In genomic region chr2:218387369-218388194, GRCh38 we compare ENCODE assay signal across 8 cellular contexts. TPM values are rescaled to one million over a fixed set of nuclear protein-coding genes. Genes with fewer than 3 reads are reported as not detected.
DNase-seq lines count a peak whose midpoint lies in the region; TF ChIP-seq lines count a peak whose summit lies in the region.

No MANE protein-coding gene starts in this region.

- TF ChIP-seq RAD21 in SK-N-SH (IDR thresholded peaks at IDR 0.05; ENCODE audit: low read length), result no peak

- H3K79me2 ChIP-seq in SK-N-SH (ENCODE audit: insufficient read depth), result no peaks in the 10 kb centered on the region

- no peak for TF ChIP-seq EP300 in SK-N-SH (IDR thresholded peaks at IDR 0.05; ENCODE audit: borderline replicate concordance in 1 of 2, low read depth in 1 of 2, low read length in 1 of 2)

- no peaks in the 10 kb centered on the region; a peak in 2 of 4 replicates for H3K4me1 ChIP-seq in SK-N-SH (ENCODE audit: control insufficient read depth in 1 of 2, insufficient read depth in 2 of 2, low read depth in 1 of 2, low read length in 1 of 2)
- H3K4me1 ChIP-seq in neuronal stem cell (ENCODE audit: control insufficient read depth in 2 of 2, insufficient read depth in 1 of 2, low read depth in 1 of 2, low read length in 2 of 2), result peaks cover 0 to 1% of the 10 kb centered on the region in 2 donors

- CTCF ChIA-PET in SK-N-SH (lab: Yijun Ruan, JAX), result interaction anchor here (1.4 kb wide), 1 partner anchor 86 kb away, joined by 4 read pairs; no protein-coding TSS in a partner anchor

- no peaks in the 10 kb centered on the region for H3K36me3 ChIP-seq in SK-N-SH (replicated peaks in 1 of 2; ENCODE audit: control insufficient read depth in 1 of 2, insufficient read depth in 2 of 2, low read length in 1 of 2)
- no peaks in the 10 kb centered on the region for H3K36me3 ChIP-seq in neuronal stem cell (replicated peaks in 1 of 2; ENCODE audit: control insufficient read depth in 2 of 2, insufficient read depth in 2 of 2, low read length in 2 of 2)

- no peaks in the 10 kb centered on the region for H3K27me3 ChIP-seq in SK-N-SH (ENCODE audit: insufficient read depth)
- H3K27me3 ChIP-seq in neuronal stem cell (ENCODE audit: control insufficient read depth in 3 of 3, insufficient read depth in 3 of 3, low read depth in 1 of 3, low read length in 3 of 3), result peaks cover 0 to 43% (median 13%) of the 10 kb centered on the region in 3 experiments

- peak overlapping the region; percentile 98 for H2BK12ac ChIP-seq in neuronal stem cell (ENCODE audit: low read length)

- DNase-seq in stimulated activated CD4-positive, alpha-beta T cell treated with anti-CD3 and anti-CD28 coated beads, Interleukin-15, amount 100 ng/mL, for 24 hours, result peak; percentile 37
- DNase-seq in stimulated activated CD4-positive, alpha-beta T cell treated with anti-CD3 and anti-CD28 coated beads, Interleukin-2, amount 100 ng/mL, for 48 hours, result no peak
- DNase-seq in SK-N-SH (peak; percentile 62), fibroblast of pulmonary artery (ENCODE audit: low read depth) (peak; percentile 86), neuronal stem cell (ENCODE audit: low spot score) (no peak), cerebellar nuclear complex (lab: John Stamatoyannopoulos, UW) (no peak), SIG-M5 (lab: John Stamatoyannopoulos, UW) (no peak)
- no peak for DNase-seq in activated CD4-positive, alpha-beta T cell treated with anti-CD3 and anti-CD28 coated beads for 48 hours

- H3K79me1 ChIP-seq in neuronal stem cell (ENCODE audit: low read depth, low read length), result no peaks in the 10 kb centered on the region

- H2AFZ ChIP-seq in SK-N-SH (ENCODE audit: low read depth) (no peak overlapping the region), neuronal stem cell (ENCODE audit: low read length) (peak overlapping the region; percentile 54)

- H2BK15ac ChIP-seq in neuronal stem cell (ENCODE audit: low read length), result no peak overlapping the region

- POLR2A ChIA-PET in SK-N-SH (lab: Yijun Ruan, JAX), result no interaction called here

- no peak overlapping the region for H2BK120ac ChIP-seq in neuronal stem cell (ENCODE audit: low read depth, low read length)

- no peak overlapping the region for H3K14ac ChIP-seq in neuronal stem cell (ENCODE audit: low read length)

- H4K8ac ChIP-seq in neuronal stem cell (ENCODE audit: low read depth, low read length), result peak overlapping the region; percentile 100

- H3K18ac ChIP-seq in neuronal stem cell (ENCODE audit: low read length), result peak overlapping the region; percentile 97

- H4K20me1 ChIP-seq in SK-N-SH (ENCODE audit: insufficient read depth), result no peaks in the 10 kb centered on the region

- 55% methylated on average over 27 of the region's 38 CpGs for WGBS in SK-N-SH (ENCODE audit: low lambda C conversion rate)
- WGBS in neuronal stem cell (ENCODE audit: extremely low coverage in 2 of 2, insufficient read length in 2 of 2, insufficient replicate concordance in 1 of 2), 2 donors, result no CpG with 5 or more reads among the region's 38 CpGs

- H3K9me2 ChIP-seq in SK-N-SH, result no peaks in the 10 kb centered on the region

- no peak for TF ChIP-seq CTCF in SK-N-SH (IDR thresholded peaks at IDR 0.05)
- no peak for TF ChIP-seq CTCF in fibroblast of pulmonary artery (IDR thresholded peaks at IDR 0.05; ENCODE audit: low read length, missing control alignments)

- no peaks in the 10 kb centered on the region for H3K9me3 ChIP-seq in SK-N-SH
- H3K9me3 ChIP-seq in neuronal stem cell (replicated peaks in 1 of 2; ENCODE audit: control insufficient read depth in 2 of 2, insufficient read depth in 1 of 2, low read depth in 1 of 2, low read length in 2 of 2), result no peaks in the 10 kb centered on the region

- H3K9ac ChIP-seq in SK-N-SH (no peak overlapping the region), neuronal stem cell (ENCODE audit: low read depth, low read length, poor library complexity) (peak overlapping the region; percentile 77)

- H2AK5ac ChIP-seq in neuronal stem cell (ENCODE audit: low read depth, low read length), result no peak overlapping the region

- no peak overlapping the region for H2BK5ac ChIP-seq in neuronal stem cell (ENCODE audit: low read length)

- no peak overlapping the region for H3K4me2 ChIP-seq in SK-N-SH
- H3K4me2 ChIP-seq in neuronal stem cell (ENCODE audit: insufficient read depth, low read length, poor library complexity, severe bottlenecking), result peak overlapping the region; percentile 73

- H3K4ac ChIP-seq in neuronal stem cell (ENCODE audit: low read length), result no peak overlapping the region

- H3K27ac ChIP-seq in SK-N-SH (ENCODE audit: low read depth in 2 of 2, low read length in 1 of 2) (no peak overlapping the region), neuronal stem cell (replicated peaks; ENCODE audit: low read length) (no peak overlapping the region)

- H4K91ac ChIP-seq in neuronal stem cell (ENCODE audit: low read depth, low read length, poor library complexity), result no peak overlapping the region

- no peak overlapping the region for H3K4me3 ChIP-seq in SK-N-SH (ENCODE audit: low read depth in 2 of 2, low read length in 1 of 2)
- H3K4me3 ChIP-seq in fibroblast of pulmonary artery (replicated peaks; ENCODE audit: low read depth, low read length), result peak overlapping the region; percentile 46
- H3K4me3 ChIP-seq in neuronal stem cell (ENCODE audit: low read length in 2 of 2), result peak overlapping the region in 1 of 2 donors; percentile 71

- no peaks in the 10 kb centered on the region for H3F3A ChIP-seq in SK-N-SH (replicated peaks; ENCODE audit: insufficient read depth)

- peak overlapping the region; percentile 85 for H3K23ac ChIP-seq in neuronal stem cell (ENCODE audit: low read depth, low read length, poor library complexity)

TF ChIP-seq in SK-N-SH, 30 proteins besides CTCF, POLR2A, EP300 and RAD21:
- TF ChIP-seq FOSL2 (IDR thresholded peaks at IDR 0.05; ENCODE audit: borderline replicate concordance, low read depth) (no peak), NFIC (IDR thresholded peaks at IDR 0.05; ENCODE audit: borderline replicate concordance) (no peak), NRF1 (IDR thresholded peaks at IDR 0.05; ENCODE audit: low read depth, low read length) (no peak), JUND (IDR thresholded peaks at IDR 0.05) (no peak), TAF1 (IDR thresholded peaks at IDR 0.05; ENCODE audit: borderline replicate concordance, low read depth, low read length) (no peak), ELF1 (IDR thresholded peaks at IDR 0.05) (no peak), SIN3A (IDR thresholded peaks at IDR 0.05; ENCODE audit: borderline replicate concordance, low read depth, low read length) (no peak), IRF3 (IDR thresholded peaks at IDR 0.05; ENCODE audit: low read depth, low read length) (no peak), MAX (IDR thresholded peaks at IDR 0.05; ENCODE audit: low read depth) (no peak), CHD2 (IDR thresholded peaks at IDR 0.05; ENCODE audit: low read length, partially characterized antibody) (no peak), RFX5 (IDR thresholded peaks at IDR 0.05; ENCODE audit: low read length) (no peak), USF1 (IDR thresholded peaks at IDR 0.05; ENCODE audit: borderline replicate concordance, low read depth) (no peak)

RNA-seq across cellular contexts. Expression of gene SLC11A1, which starts 5.5 kb away (rescaled TPM):
- polyA plus RNA-seq in SK-N-SH (2012; rRNA removed), result 0.26 and 0.31 TPM in 2 replicates
- 0.13 and 0.24 TPM in 2 replicates for polyA plus RNA-seq in SK-N-SH (2012; cell fraction: cytosol; rRNA removed)
- polyA plus RNA-seq in SK-N-SH (2012; cell fraction: nucleus; rRNA removed), result 0.25 and 0.56 TPM in 2 replicates
- 0.35 TPM for polyA plus RNA-seq in neuronal stem cell (2013, experiment 1 of 2)
- polyA plus RNA-seq in neuronal stem cell (2013, experiment 2 of 2), result 0.06 TPM

RNA-seq across cellular contexts. Expression of gene CTDSP1, which starts 12.1 kb away (rescaled TPM):
- 78.5 and 88.0 TPM in 2 replicates for polyA plus RNA-seq in SK-N-SH (2012; rRNA removed)
- 36.6 and 51.6 TPM in 2 replicates for polyA plus RNA-seq in SK-N-SH (2012; cell fraction: cytosol; rRNA removed)
- polyA plus RNA-seq in SK-N-SH (2012; cell fraction: nucleus; rRNA removed), result 82.0 and 102 TPM in 2 replicates
- polyA plus RNA-seq in neuronal stem cell (2013, experiment 1 of 2), result 39.9 TPM
- polyA plus RNA-seq in neuronal stem cell (2013, experiment 2 of 2), result 39.8 TPM

RNA-seq across cellular contexts. Expression of gene CATIP, which starts 30.9 kb away (rescaled TPM):
- polyA plus RNA-seq in SK-N-SH (2012; rRNA removed), result 0.18 and 0.26 TPM in 2 replicates
- 0.08 and 0.12 TPM in 2 replicates for polyA plus RNA-seq in SK-N-SH (2012; cell fraction: cytosol; rRNA removed)
- 0.64 and 0.94 TPM in 2 replicates for polyA plus RNA-seq in SK-N-SH (2012; cell fraction: nucleus; rRNA removed)
- polyA plus RNA-seq in neuronal stem cell (2013, experiment 1 of 2), result 0.66 TPM
- 0.80 TPM for polyA plus RNA-seq in neuronal stem cell (2013, experiment 2 of 2)

RNA-seq across cellular contexts. Expression of gene VIL1, which starts 31.3 kb away (rescaled TPM):
- under 0.01 and 0.02 TPM in 2 replicates for polyA plus RNA-seq in SK-N-SH (2012; rRNA removed)
- not detected in 2 replicates for polyA plus RNA-seq in SK-N-SH (2012; cell fraction: cytosol; rRNA removed)
- polyA plus RNA-seq in SK-N-SH (2012; cell fraction: nucleus; rRNA removed), result 0.05 and 0.10 TPM in 2 replicates
- 0.07 TPM for polyA plus RNA-seq in neuronal stem cell (2013, experiment 1 of 2)
- 0.08 TPM for polyA plus RNA-seq in neuronal stem cell (2013, experiment 2 of 2)

Comparison
In these comparisons a context has a peak if more than half of its experiments do, and no peak if none do; other contexts are left out.
1. DNase-seq: peak in stimulated activated CD4-positive, alpha-beta T cell treated with anti-CD3 and anti-CD28 coated beads, Interleukin-15, amount 100 ng/mL, for 24 hours (single experiment), SK-N-SH (single experiment) and fibroblast of pulmonary artery (single experiment); none in stimulated activated CD4-positive, alpha-beta T cell treated with anti-CD3 and anti-CD28 coated beads, Interleukin-2, amount 100 ng/mL, for 48 hours (0 of 2), neuronal stem cell (single experiment), cerebellar nuclear complex (0 of 2), SIG-M5 (single experiment) and activated CD4-positive, alpha-beta T cell treated with anti-CD3 and anti-CD28 coated beads for 48 hours (single experiment).